In the genomic region with DNA sequence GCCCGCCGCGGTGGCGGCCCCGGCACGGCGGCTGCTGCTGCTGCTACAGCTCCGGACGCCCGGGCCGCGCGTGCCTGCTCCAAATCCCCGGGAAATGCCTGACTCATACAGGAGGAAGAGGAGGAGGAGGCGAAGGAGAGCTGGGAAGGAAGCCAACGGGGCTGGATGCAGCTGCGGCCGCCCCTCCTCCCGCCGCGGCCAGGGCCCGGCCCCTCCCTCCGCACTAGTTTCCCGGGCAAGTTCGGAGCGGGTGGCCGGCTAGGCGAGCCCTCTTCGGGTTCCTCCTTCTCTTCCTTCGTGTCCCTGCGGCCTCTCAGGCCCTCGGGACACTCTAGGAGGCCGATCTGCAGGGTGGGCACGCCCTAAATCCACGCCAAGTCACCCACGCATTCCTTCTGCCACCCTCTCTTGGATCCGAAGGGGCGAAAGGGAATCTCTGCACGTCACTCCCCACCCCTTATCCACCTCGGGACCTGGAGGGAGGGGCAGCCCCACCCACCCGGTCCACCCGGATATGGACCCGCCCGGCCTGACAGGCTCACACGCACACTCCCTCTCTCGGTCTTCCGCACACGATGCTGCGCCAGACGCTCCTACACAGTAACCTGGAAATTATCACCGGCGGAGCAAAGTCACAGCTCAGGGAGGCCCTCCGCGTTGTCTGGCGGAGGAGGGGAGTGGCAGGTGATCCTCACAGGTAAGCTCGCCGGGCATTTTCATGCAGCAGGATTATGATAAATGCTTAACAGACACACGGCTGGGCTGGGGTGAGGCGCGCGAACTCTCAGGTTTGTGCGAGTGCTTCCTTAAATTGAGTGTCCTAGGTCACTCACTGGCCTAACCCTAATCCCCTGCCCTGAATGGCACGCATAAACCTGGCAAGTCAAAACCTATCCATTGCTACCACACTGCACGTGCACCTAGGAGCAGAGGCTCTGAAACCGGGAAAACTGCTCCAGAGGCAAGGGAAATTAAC, we compare ENCODE assay signal across 8 cellular contexts. TPM values are rescaled to one million over a fixed set of nuclear protein-coding genes. Genes with fewer than 3 reads are reported as not detected.
DNase-seq lines count a peak whose midpoint lies in the region; ATAC-seq, FAIRE-seq and TF ChIP-seq lines count a peak whose summit lies in the region.

A gene with protein sequence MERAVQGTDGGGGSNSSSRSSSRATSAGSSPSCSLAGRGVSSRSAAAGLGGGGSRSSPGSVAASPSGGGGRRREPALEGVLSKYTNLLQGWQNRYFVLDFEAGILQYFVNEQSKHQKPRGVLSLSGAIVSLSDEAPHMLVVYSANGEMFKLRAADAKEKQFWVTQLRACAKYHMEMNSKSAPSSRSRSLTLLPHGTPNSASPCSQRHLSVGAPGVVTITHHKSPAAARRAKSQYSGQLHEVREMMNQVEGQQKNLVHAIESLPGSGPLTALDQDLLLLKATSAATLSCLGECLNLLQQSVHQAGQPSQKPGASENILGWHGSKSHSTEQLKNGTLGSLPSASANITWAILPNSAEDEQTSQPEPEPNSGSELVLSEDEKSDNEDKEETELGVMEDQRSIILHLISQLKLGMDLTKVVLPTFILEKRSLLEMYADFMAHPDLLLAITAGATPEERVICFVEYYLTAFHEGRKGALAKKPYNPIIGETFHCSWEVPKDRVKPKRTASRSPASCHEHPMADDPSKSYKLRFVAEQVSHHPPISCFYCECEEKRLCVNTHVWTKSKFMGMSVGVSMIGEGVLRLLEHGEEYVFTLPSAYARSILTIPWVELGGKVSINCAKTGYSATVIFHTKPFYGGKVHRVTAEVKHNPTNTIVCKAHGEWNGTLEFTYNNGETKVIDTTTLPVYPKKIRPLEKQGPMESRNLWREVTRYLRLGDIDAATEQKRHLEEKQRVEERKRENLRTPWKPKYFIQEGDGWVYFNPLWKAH (minus strand): TSS at position 57 of the 976 bp plus-strand sequence. CDS start 83 bp downstream, outside the sequence.
A gene (plus strand): TSS at position 545 of the 976 bp plus-strand sequence. CDS start 7,330 bp downstream, outside the sequence.

- TF ChIP-seq CTCF in GM12878 (IDR thresholded peaks at IDR 0.05 in 2 of 3, conservative IDR thresholded peaks at IDR 0.05 in 1 of 3; ENCODE audit: control insufficient read depth in 2 of 3, extremely low read depth in 1 of 3, insufficient read depth in 1 of 3, low read depth in 3 of 3, low read length in 3 of 3): no peak

- peaks cover 20% of the 10 kb centered on the region for H3K4me1 ChIP-seq in GM12878 (ENCODE audit: control insufficient read depth, insufficient read depth, low read length)

- TF ChIP-seq EP300 in GM12878 (IDR thresholded peaks at IDR 0.05; ENCODE audit: borderline replicate concordance in 1 of 2, control insufficient read depth in 1 of 2, low read depth in 2 of 2, low read length in 2 of 2): no peak

- peak; percentile 50 for DNase-seq in NCI-H1105 treated with DMSO at 0.1 percent for 48 hours (lab: John Stamatoyannopoulos, UW)
- DNase-seq in NCI-H1105 (lab: John Stamatoyannopoulos, UW): no peak
- peak; percentile 86 for DNase-seq in RPMI8226
- DNase-seq in GM12878 (ENCODE audit: low read depth, low spot score): no peak
- peak; percentile 65 for DNase-seq in hepatic stellate cell (ENCODE audit: low spot score)
- peak; percentile 58 to 96 (median 76) for DNase-seq in posterior cingulate gyrus

- H3K27ac ChIP-seq in GM12878 (ENCODE audit: control insufficient read depth, insufficient read depth): no peak within 1 kb of the TSS

- H3K4me2 ChIP-seq in GM12878 (ENCODE audit: control insufficient read depth, insufficient read depth): peak within 1 kb of the TSS; percentile 92

- ATAC-seq in HG03442 (IDR thresholded peaks at IDR 0.05; ENCODE audit: unreplicated experiment) (peak; percentile 8), GM12878 (peak; percentile 47), HG03139 (IDR thresholded peaks at IDR 0.05; ENCODE audit: unreplicated experiment) (no peak)

- POLR2A ChIA-PET in GM12878 (lab: Charles Lee): no interaction called here

- no peaks in the 10 kb centered on the region for H3K79me2 ChIP-seq in GM12878 (ENCODE audit: control insufficient read depth, insufficient read depth, low read length)

- BruUV-seq in GM12878 (replicated peaks; lab: Mats Ljungman, UMichigan): no TSS peak

- intact Hi-C loops in GM12878 (cut with micrococcal nuclease; ENCODE audit: unreplicated experiment) (no loop called here), posterior cingulate gyrus (cut with DNase I) (no loop called here)

- peak within 1 kb of the TSS; percentile 34 for H2AFZ ChIP-seq in GM12878 (ENCODE audit: control insufficient read depth, low read depth, low read length)

- no peak for FAIRE-seq in GM12878 (lab: Jason Lieb, UNC)

- RAD21 ChIA-PET in GM12878 (lab: Charles Lee; ENCODE audit: unreplicated experiment): no interaction called here

- no peak within 1 kb of the TSS for H3K9ac ChIP-seq in GM12878 (ENCODE audit: control insufficient read depth, insufficient read depth, low read length)

- no peak for TF ChIP-seq RAD21 in GM12878 (IDR thresholded peaks at IDR 0.05; ENCODE audit: insufficient read depth, low read depth, low read length)

- no peak for TF ChIP-seq POLR2A in GM12878 (IDR thresholded peaks at IDR 0.05; ENCODE audit: low read depth, low read length)

- CTCF ChIA-PET in GM12878 (lab: Yijun Ruan, JAX): no interaction called here

- in situ Hi-C loops in GM12878 (cut with MboI): no loop called here

- 7% methylated on average over 60 of the region's 65 CpGs for WGBS in GM12878 (ENCODE audit: insufficient coverage, insufficient replicate concordance, low lambda C conversion rate, missing lambda C conversion rate)

- no peaks in the 10 kb centered on the region for H3K9me3 ChIP-seq in GM12878 (replicated peaks; ENCODE audit: control insufficient read depth, insufficient read depth, low read length)

- peak within 1 kb of the TSS; percentile 58; the same call in 1 of the 2 replicates for H3K4me3 ChIP-seq in GM12878

- no peaks in the 10 kb centered on the region for H4K20me1 ChIP-seq in GM12878 (ENCODE audit: control insufficient read depth, insufficient read depth)

- H3K36me3 ChIP-seq in GM12878 (ENCODE audit: control insufficient read depth in 2 of 2, insufficient read depth in 2 of 2, low read length in 1 of 2): no peaks in the 10 kb centered on the region

- peaks cover 10 to 22% of the 10 kb centered on the region in 2 experiments for H3K27me3 ChIP-seq in GM12878 (replicated peaks in 1 of 2; ENCODE audit: control insufficient read depth in 2 of 2, insufficient read depth in 2 of 2, low read length in 1 of 2)

- SMC1A ChIA-PET in GM12878 (lab: Charles Lee; ENCODE audit: uncharacterized antibody, unreplicated experiment): interaction anchor here (1.0 to 1.3 kb wide), 2 partner anchors 20 to 26 kb away, joined by 3 read pairs; no protein-coding TSS in a partner anchor

TF ChIP-seq in GM12878, 131 proteins besides CTCF, POLR2A, EP300 and RAD21:
- TF ChIP-seq SUZ12 (IDR thresholded peaks at IDR 0.05; ENCODE audit: unreplicated experiment): peak; percentile 67
- TF ChIP-seq PAX5 (IDR thresholded peaks at IDR 0.05; ENCODE audit: borderline replicate concordance, low read depth, low read length): no peak

RNA-seq across cellular contexts. Expression of the first gene that starts in this region (rescaled TPM):
- total RNA-seq in GM12878 (2013; cell fraction: nucleolus; rRNA removed): not detected in 2 replicates
- not detected in 2 replicates for total RNA-seq in GM12878 (2014; rRNA removed)
- not detected in 2 replicates for total RNA-seq in GM12878 (2014; rRNA removed; fragmentation: Illumina TruSeq; extraction: Trizol)
- 0.03 and 0.24 TPM in 2 replicates for total RNA-seq in GM12878 (2021)
- 0.22 TPM for polyA plus RNA-seq in GM12878 (2011; ENCODE audit: low read depth)
- not detected in 2 replicates for polyA plus RNA-seq in GM12878 (2011; rRNA removed)
- not detected in 2 replicates for polyA plus RNA-seq in GM12878 (2011; cell fraction: cytosol; rRNA removed)
- not detected in 2 replicates for polyA plus RNA-seq in GM12878 (2011; cell fraction: nucleus; rRNA removed)
- polyA plus RNA-seq in GM12878 (2012): 0.10 and 0.35 TPM in 2 replicates
- polyA plus RNA-seq in GM12878 (2014; fragmentation: Illumina TruSeq; extraction: Trizol): not detected in 2 replicates
- polyA plus RNA-seq in GM12878 (2014; fragmentation: Nextera tagmentation; extraction: Ambion mirVana): under 1 TPM; 0.03 to 0.15 TPM
- polyA plus RNA-seq in GM12878 (2014; rRNA removed): 0.03 TPM in 1 of 2 replicates, not detected in the other
- under 1 TPM; 0.09 to 0.25 TPM for polyA plus RNA-seq in GM12878 (2016; fragmentation: Nextera tagmentation; extraction: Ambion mirVana)
- polyA minus RNA-seq in GM12878 (2011; rRNA and poly(A)+ RNA removed): not detected in 2 replicates
- polyA minus RNA-seq in GM12878 (2011; cell fraction: cytosol; rRNA and poly(A)+ RNA removed): 1.9 TPM in 1 of 2 replicates, not detected in the other
- polyA minus RNA-seq in GM12878 (2011; cell fraction: nucleus; rRNA and poly(A)+ RNA removed): 0.96 TPM in 1 of 2 replicates, not detected in the other

RNA-seq across cellular contexts. Expression of the second gene that starts in this region (rescaled TPM):
- not detected in 2 replicates for total RNA-seq in GM12878 (2013; cell fraction: nucleolus; rRNA removed)
- not detected in 2 replicates for total RNA-seq in GM12878 (2014; rRNA removed)
- not detected in 2 replicates for total RNA-seq in GM12878 (2014; rRNA removed; fragmentation: Illumina TruSeq; extraction: Trizol)
- total RNA-seq in GM12878 (2021): not detected in 2 replicates
- not detected for polyA plus RNA-seq in GM12878 (2011; ENCODE audit: low read depth)
- polyA plus RNA-seq in GM12878 (2011; rRNA removed): not detected in 2 replicates
- polyA plus RNA-seq in GM12878 (2011; cell fraction: cytosol; rRNA removed): not detected in 2 replicates
- polyA plus RNA-seq in GM12878 (2011; cell fraction: nucleus; rRNA removed): not detected in 2 replicates
- not detected in 2 replicates for polyA plus RNA-seq in GM12878 (2012)
- polyA plus RNA-seq in GM12878 (2014; fragmentation: Illumina TruSeq; extraction: Trizol): not detected in 2 replicates
- not detected for polyA plus RNA-seq in GM12878 (2014; fragmentation: Nextera tagmentation; extraction: Ambion mirVana)
- polyA plus RNA-seq in GM12878 (2014; rRNA removed): not detected in 2 replicates
- polyA plus RNA-seq in GM12878 (2016; fragmentation: Nextera tagmentation; extraction: Ambion mirVana): not detected
- polyA minus RNA-seq in GM12878 (2011; rRNA and poly(A)+ RNA removed): not detected in 2 replicates
- polyA minus RNA-seq in GM12878 (2011; cell fraction: cytosol; rRNA and poly(A)+ RNA removed): not detected in 2 replicates
- polyA minus RNA-seq in GM12878 (2011; cell fraction: nucleus; rRNA and poly(A)+ RNA removed): not detected in 2 replicates

Comparison
In these comparisons a context has a peak if more than half of its experiments do, and no peak if none do; other contexts are left out.
1. DNase-seq: peak in NCI-H1105 treated with DMSO at 0.1 percent for 48 hours (single experiment), RPMI8226 (single experiment), hepatic stellate cell (single experiment) and posterior cingulate gyrus (10 of 10); none in NCI-H1105 (single experiment) and GM12878 (single experiment).